ENCODE assay signal across 11 cellular contexts in the genomic region with DNA sequence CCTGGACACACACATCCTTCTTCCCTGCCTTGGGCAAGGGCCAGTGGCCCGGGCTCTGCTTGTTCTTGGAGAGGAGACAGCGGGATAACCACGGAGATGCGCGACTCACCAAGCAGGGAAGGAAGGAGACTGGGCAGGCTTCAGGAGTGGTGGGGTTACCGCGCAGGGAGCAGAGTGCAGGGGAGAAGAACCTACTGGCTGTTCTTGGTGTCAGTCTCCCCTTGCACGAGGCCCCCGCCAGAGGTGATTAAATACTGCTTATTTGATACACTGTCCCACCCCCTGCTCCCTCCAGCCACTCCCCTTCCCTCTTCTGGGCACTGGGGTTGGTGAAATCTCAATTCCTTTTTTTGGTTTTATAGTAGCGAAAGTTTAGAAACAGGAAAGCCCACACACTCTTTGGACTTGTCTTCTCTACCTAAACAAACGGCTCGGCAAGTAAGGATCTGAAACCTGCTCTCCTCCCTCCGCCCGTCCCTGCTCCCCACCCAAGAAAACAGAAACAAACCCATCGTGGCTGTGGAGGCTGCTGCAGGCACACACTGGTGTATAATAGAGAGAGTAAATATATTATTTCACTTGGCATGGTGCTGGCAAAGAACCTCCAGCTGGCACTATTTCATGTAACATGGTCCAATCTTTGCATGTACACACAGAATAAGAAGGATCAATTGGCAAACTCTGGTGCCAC. TPM values are rescaled to one million over a fixed set of nuclear protein-coding genes. Genes with fewer than 3 reads are reported as not detected.
DNase-seq lines count a peak whose midpoint lies in the region; ATAC-seq and TF ChIP-seq lines count a peak whose summit lies in the region.
"Had no signal": no experiment of that assay in that cellular context is flagged by ENCODE, and none has a peak within 500 bp of the region (broad histone marks: within the 10 kb centered on the region; RNA-seq: fewer than 3 reads in every experiment).

No MANE protein-coding gene starts in this region.

- no peaks in the 10 kb centered on the region for H3K36me3 Mint-ChIP-seq in T-helper 17 cell (ENCODE audit: low read depth)
- peaks cover 7% of the 10 kb centered on the region for H3K36me3 Mint-ChIP-seq in activated CD8-positive, alpha-beta T cell treated with anti-CD3 and anti-CD28 coated beads, Interleukin-2, amount 10 ng/mL, durations not matched to agents 7 days and 5 days (ENCODE audit: low read depth)

- DNase-seq in T-helper 17 cell, result no peak
- DNase-seq in right lobe of liver, result peak in 1 of 3 donors; percentile 78
- DNase-seq in activated CD8-positive, alpha-beta T cell treated with anti-CD3 and anti-CD28 coated beads, Interleukin-2, amount 10 ng/mL, durations not matched to agents 7 days and 5 days, result no peak
- DNase-seq in NCI-H774 (lab: John Stamatoyannopoulos, UW), result no peak
- no peak for DNase-seq in left cardiac atrium
- DNase-seq: activated CD4-positive, alpha-beta T cell treated with anti-CD3 and anti-CD28 coated beads, Interleukin-2, amount 50 U/mL, for 48 hours; NCI-H510A had no signal

- peak overlapping the region; percentile 3 for H3K4me3 Mint-ChIP-seq in T-helper 17 cell
- H3K4me3 Mint-ChIP-seq in activated CD8-positive, alpha-beta T cell treated with anti-CD3 and anti-CD28 coated beads, Interleukin-2, amount 10 ng/mL, durations not matched to agents 7 days and 5 days, result no peak overlapping the region
- H3K4me3 Mint-ChIP-seq: type B pancreatic cell had no signal

- H3K4me3 ChIP-seq in right lobe of liver, result no peak overlapping the region

- H3K27ac ChIP-seq in C4-2B (peak overlapping the region; percentile 75), right lobe of liver (no peak overlapping the region)

- POLR2A ChIA-PET in activated CD8-positive, alpha-beta T cell treated with anti-CD3 and anti-CD28 coated beads, Interleukin-2, amount 10 ng/mL, durations not matched to agents 7 days and 5 days (lab: Charles Lee), result no interaction called here

- H3K27ac Mint-ChIP-seq in T-helper 17 cell, result peak overlapping the region; percentile 43
- no peak overlapping the region for H3K27ac Mint-ChIP-seq in activated CD8-positive, alpha-beta T cell treated with anti-CD3 and anti-CD28 coated beads, Interleukin-2, amount 10 ng/mL, durations not matched to agents 7 days and 5 days
- H3K27ac Mint-ChIP-seq: type B pancreatic cell had no signal

- H3K4me1 Mint-ChIP-seq in T-helper 17 cell, result peaks cover 29% of the 10 kb centered on the region
- peaks cover 27% of the 10 kb centered on the region for H3K4me1 Mint-ChIP-seq in activated CD8-positive, alpha-beta T cell treated with anti-CD3 and anti-CD28 coated beads, Interleukin-2, amount 10 ng/mL, durations not matched to agents 7 days and 5 days (ENCODE audit: low read depth)

- peaks cover 0 to 24% (median 11%) of the 10 kb centered on the region in 4 donors for H3K4me1 ChIP-seq in right lobe of liver

- no peak for TF ChIP-seq CTCF in C4-2B (conservative IDR thresholded peaks at IDR 0.05)
- TF ChIP-seq CTCF in right lobe of liver (IDR thresholded peaks at IDR 0.05), result no peak

- no peaks in the 10 kb centered on the region for H3K27me3 Mint-ChIP-seq in T-helper 17 cell
- H3K27me3 Mint-ChIP-seq in activated CD8-positive, alpha-beta T cell treated with anti-CD3 and anti-CD28 coated beads, Interleukin-2, amount 10 ng/mL, durations not matched to agents 7 days and 5 days (ENCODE audit: low read depth), result no peaks in the 10 kb centered on the region
- H3K27me3 Mint-ChIP-seq: type B pancreatic cell had no signal

- TF ChIP-seq POLR2A in right lobe of liver (IDR thresholded peaks at IDR 0.05), result no peak

- 49% methylated on average over 9 of the region's 15 CpGs for WGBS in right lobe of liver (ENCODE audit: insufficient coverage, low coverage, low lambda C conversion rate, missing lambda C conversion rate)

- H3K9me3 Mint-ChIP-seq in activated CD8-positive, alpha-beta T cell treated with anti-CD3 and anti-CD28 coated beads, Interleukin-2, amount 10 ng/mL, durations not matched to agents 7 days and 5 days (ENCODE audit: insufficient read depth), result no peaks in the 10 kb centered on the region
- H3K9me3 Mint-ChIP-seq: type B pancreatic cell had no signal

- CTCF ChIA-PET in activated CD8-positive, alpha-beta T cell treated with anti-CD3 and anti-CD28 coated beads, Interleukin-2, amount 10 ng/mL, durations not matched to agents 7 days and 5 days (lab: Charles Lee), result no interaction called here

- ATAC-seq in HG03025 (IDR thresholded peaks at IDR 0.05; ENCODE audit: low FRiP score, unreplicated experiment) (peak; percentile 46), T-helper 17 cell (peak; percentile 16), right lobe of liver (peak; percentile 69 to 78 (median 74)), HG03442 (IDR thresholded peaks at IDR 0.05; ENCODE audit: unreplicated experiment) (no peak), left cardiac atrium (no peak)
- ATAC-seq in activated CD8-positive, alpha-beta T cell treated with anti-CD3 and anti-CD28 coated beads, Interleukin-2, amount 10 ng/mL, durations not matched to agents 7 days and 5 days, result no peak

- H3K9me3 ChIP-seq in T-helper 17 cell (ENCODE audit: control insufficient read depth, low read length, poor library complexity, severe bottlenecking), result no peaks in the 10 kb centered on the region
- H3K9me3 ChIP-seq in right lobe of liver, result no peaks in the 10 kb centered on the region

- H3K36me3 ChIP-seq in right lobe of liver, result peaks cover 0 to 22% (median 3%) of the 10 kb centered on the region in 4 donors

- intact Hi-C loops in right lobe of liver (cut with DNase I) (no loop called here), left cardiac atrium (cut with DNase I) (no loop called here)

- no peaks in the 10 kb centered on the region for H3K27me3 ChIP-seq in right lobe of liver

RNA-seq across cellular contexts. Expression of gene LARGE2, which starts 10.8 kb away (rescaled TPM):
- 1 to 10 TPM; 3.9 to 7.9 TPM for total RNA-seq in T-helper 17 cell
- 1 to 10 TPM in 5 of 6 experiments, under 1 TPM in 1; 0.43 to 3.5 (median 2.4) TPM for total RNA-seq in right lobe of liver
- total RNA-seq in activated CD8-positive, alpha-beta T cell treated with anti-CD3 and anti-CD28 coated beads, Interleukin-2, amount 10 ng/mL, durations not matched to agents 7 days and 5 days, result under 1 TPM; 0.44 to 0.71 TPM
- total RNA-seq in left cardiac atrium, result under 1 TPM; 0.32 to 0.50 TPM

RNA-seq across cellular contexts. Expression of gene PEX16, which starts 15.6 kb away (rescaled TPM):
- 10 to 100 TPM; 59.1 to 64.2 TPM for total RNA-seq in T-helper 17 cell
- total RNA-seq in right lobe of liver, result 10 to 100 TPM; 17.9 to 36.7 (median 32.4) TPM
- 10 to 100 TPM; 50.0 to 54.6 TPM for total RNA-seq in activated CD8-positive, alpha-beta T cell treated with anti-CD3 and anti-CD28 coated beads, Interleukin-2, amount 10 ng/mL, durations not matched to agents 7 days and 5 days
- 10 to 100 TPM; 13.6 to 18.4 TPM for total RNA-seq in left cardiac atrium

RNA-seq across cellular contexts. Expression of gene FREY1, which starts 26.2 kb away (rescaled TPM):
- total RNA-seq in T-helper 17 cell, result 1 to 10 TPM; 3.1 to 3.2 TPM
- total RNA-seq in right lobe of liver, result under 1 TPM in 3 of 6 experiments, not detected in 3; 0.40 to 0.90 (median 0.42) TPM
- 1 to 10 TPM; 2.1 TPM for total RNA-seq in activated CD8-positive, alpha-beta T cell treated with anti-CD3 and anti-CD28 coated beads, Interleukin-2, amount 10 ng/mL, durations not matched to agents 7 days and 5 days
- under 1 TPM; 0.47 to 0.50 TPM for total RNA-seq in left cardiac atrium

RNA-seq across cellular contexts. Expression of gene MAPK8IP1, which starts 47.8 kb away (rescaled TPM):
- total RNA-seq in T-helper 17 cell (10 to 100 TPM in 1 of 2 donors, 1 to 10 TPM in 1; 7.6 to 10.2 TPM), right lobe of liver (1 to 10 TPM; 1.7 to 6.2 (median 2.6) TPM), left cardiac atrium (1 to 10 TPM; 5.0 to 6.9 TPM)
- 1 to 10 TPM in 1 of 2 experiments, under 1 TPM in 1; 0.95 to 1.3 TPM for total RNA-seq in activated CD8-positive, alpha-beta T cell treated with anti-CD3 and anti-CD28 coated beads, Interleukin-2, amount 10 ng/mL, durations not matched to agents 7 days and 5 days

Comparison
In these comparisons a context has a peak if more than half of its experiments do, and no peak if none do; other contexts are left out.
1. ATAC-seq: peak in HG03025 (single experiment), T-helper 17 cell (single experiment) and right lobe of liver (4 of 4); none in activated CD8-positive, alpha-beta T cell treated with anti-CD3 and anti-CD28 coated beads, Interleukin-2, amount 10 ng/mL, durations not matched to agents 7 days and 5 days (single experiment), HG03442 (single experiment) and left cardiac atrium (0 of 2).